9 cellular contexts compared by ENCODE assay signal in the genomic region with DNA sequence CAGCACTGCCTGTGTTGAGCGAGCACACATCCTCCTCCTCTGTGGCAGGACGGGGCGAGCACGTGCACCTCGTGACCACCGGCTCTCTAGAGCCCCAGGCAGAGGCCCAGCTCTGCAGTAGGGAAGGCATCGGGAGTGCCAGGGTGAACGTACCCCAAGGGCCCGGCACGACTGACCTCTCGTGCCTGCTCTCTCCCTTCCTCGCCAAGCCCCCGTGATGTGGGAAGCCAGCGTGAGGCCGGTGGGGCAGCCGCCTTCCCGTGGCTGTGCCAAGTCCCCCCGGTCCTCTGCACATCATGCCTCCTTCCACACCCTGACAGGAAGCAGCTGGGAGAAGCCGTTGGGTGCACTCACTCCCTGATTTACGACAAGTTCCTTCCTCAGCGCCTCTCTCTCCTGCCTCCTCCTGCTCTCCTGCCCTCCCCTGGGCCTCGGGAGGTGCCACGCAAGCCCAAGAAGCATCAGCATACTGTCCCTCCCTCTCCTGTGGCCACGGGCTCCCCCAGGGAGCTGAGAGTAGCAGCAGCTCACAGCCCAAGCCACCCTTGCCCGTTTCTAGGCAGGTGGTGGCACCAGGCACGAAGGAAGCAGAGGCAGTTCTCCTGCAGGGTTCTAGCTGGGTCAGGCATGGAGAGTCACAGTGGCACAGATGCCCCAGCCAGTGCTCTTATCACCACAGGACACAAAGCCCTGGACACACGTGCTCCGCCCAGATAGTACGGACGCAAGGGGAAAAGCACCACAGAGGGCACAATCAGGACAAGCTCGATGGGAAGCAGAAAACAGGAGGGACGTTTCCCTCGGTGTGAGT. TPM values are rescaled to one million over a fixed set of nuclear protein-coding genes. Genes with fewer than 3 reads are reported as not detected.
DNase-seq lines count a peak whose midpoint lies in the region; ATAC-seq, FAIRE-seq and TF ChIP-seq lines count a peak whose summit lies in the region.
"Had no signal": no experiment of that assay in that cellular context is flagged by ENCODE, and none has a peak within 500 bp of the region (broad histone marks: within the 10 kb centered on the region; RNA-seq: fewer than 3 reads in every experiment).

No MANE protein-coding gene starts in this region.

- TF ChIP-seq POLR2A in H54 (IDR thresholded peaks at IDR 0.05; ENCODE audit: low read depth, low read length): no peak

- DNase-seq in OCI-M1 (lab: John Stamatoyannopoulos, UW): peak; percentile 70
- peak; percentile 46 to 73 for DNase-seq in foreskin fibroblast
- no peak for DNase-seq in sciatic nerve (ENCODE audit: low spot score)
- DNase-seq in AG08395 (ENCODE audit: low spot score): no peak
- DNase-seq in NCI-H446 treated with DMSO at 0.1 percent for 48 hours (lab: John Stamatoyannopoulos, UW): no peak
- no peak for DNase-seq in H54 (ENCODE audit: insufficient read length, low spot score)
- DNase-seq: amniotic stem cell had no signal

- ATAC-seq in GM19467 (IDR thresholded peaks at IDR 0.05; ENCODE audit: unreplicated experiment): peak; percentile 55
- ATAC-seq in sciatic nerve: peak; percentile 63
- ATAC-seq in GM19395 (IDR thresholded peaks at IDR 0.05; ENCODE audit: unreplicated experiment): no peak

- no peak for TF ChIP-seq CTCF in foreskin fibroblast (IDR thresholded peaks at IDR 0.05; ENCODE audit: low read depth, low read length)

- H3K4me3 ChIP-seq in foreskin fibroblast (ENCODE audit: low read depth in 1 of 2, low read length in 2 of 2): no peak overlapping the region

- FAIRE-seq in H54 (lab: Jason Lieb, UNC): no peak

- intact Hi-C loops in sciatic nerve (cut with DNase I): no loop called here

RNA-seq across cellular contexts. Expression of a gene that starts 47.0 kb away (rescaled TPM):
- total RNA-seq in sciatic nerve: 0.31 TPM

Comparison
In these comparisons a context has a peak if more than half of its experiments do, and no peak if none do; other contexts are left out.
1. DNase-seq: peak in OCI-M1 (single experiment) and foreskin fibroblast (2 of 2); none in sciatic nerve (single experiment), AG08395 (single experiment), NCI-H446 treated with DMSO at 0.1 percent for 48 hours (single experiment) and H54 (single experiment).